Comparison of ENCODE assay signal across 23 cellular contexts in the genomic region with DNA sequence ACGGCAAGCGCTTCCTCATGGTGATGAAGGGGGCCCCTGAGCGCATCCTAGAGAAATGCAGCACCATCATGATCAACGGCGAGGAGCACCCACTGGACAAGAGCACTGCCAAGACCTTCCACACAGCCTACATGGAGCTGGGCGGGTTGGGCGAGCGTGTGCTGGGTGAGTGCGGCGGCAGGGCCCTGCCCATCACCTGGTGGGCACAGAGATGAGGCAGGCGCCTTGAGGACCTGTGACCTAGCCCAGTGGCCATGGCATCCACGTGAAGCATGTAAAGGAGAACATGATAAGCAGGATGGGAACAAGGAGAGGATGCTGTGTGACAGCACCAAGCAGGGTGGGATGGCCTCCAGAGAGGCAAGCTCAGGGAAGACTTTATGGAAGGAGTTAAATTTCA. TPM values are rescaled to one million over a fixed set of nuclear protein-coding genes. Genes with fewer than 3 reads are reported as not detected.
"Had no signal": no experiment of that assay in that cellular context is flagged by ENCODE, and none has a peak within 500 bp of the region (broad histone marks: within the 10 kb centered on the region; RNA-seq: fewer than 3 reads in every experiment).

No MANE protein-coding gene starts in this region.

- H3K27me3 ChIP-seq: MG63, SJSA1 had no signal

- H3K4me1 ChIP-seq: SJSA1 had no signal

- H3K4me3 ChIP-seq: MG63, SJSA1, SK-N-MC had no signal

- H3K27ac ChIP-seq: SJSA1, SK-N-MC had no signal

- H3K36me3 ChIP-seq: MG63, SJSA1 had no signal

- DNase-seq: IMR-90, Karpas-422, KG1, MG63, NCI-H1092 treated with DMSO at 0.1 percent for 48 hours, NCI-H1436, NCI-H187, NCI-H2029, NCI-H2081 treated with DMSO at 0.1 percent for 48 hours, NCI-H2171, NCI-H226, NCI-H446, NCI-H510A, NCI-H524 treated with DMSO at 0.1 percent for 48 hours, NCI-H69, NCI-H774, Right ventricle myocardium superior, RPMI8226, SIG-M5 had no signal

- ATAC-seq: HepG2 had no signal

RNA-seq across cellular contexts. Expression of a gene that starts 18.5 kb away (rescaled TPM):
- total RNA-seq: HepG2, HT1080, IMR-90, Right ventricle myocardium superior, SJSA1 had no signal
- polyA plus RNA-seq: HepG2, IMR-90 had no signal
